In genomic region chr1:150877220-150877516, GRCh38 we compare ENCODE assay signal across 9 cellular contexts. TPM values are rescaled to one million over a fixed set of nuclear protein-coding genes. Genes with fewer than 3 reads are reported as not detected.
DNase-seq lines count a peak whose midpoint lies in the region; ATAC-seq, FAIRE-seq and TF ChIP-seq lines count a peak whose summit lies in the region.
"Had no signal": no experiment of that assay in that cellular context is flagged by ENCODE, and none has a peak within 500 bp of the region (broad histone marks: within the 10 kb centered on the region; RNA-seq: fewer than 3 reads in every experiment).

No MANE protein-coding gene starts in this region.

- intact Hi-C loops in activated CD8-positive, alpha-beta T cell treated with anti-CD3 and anti-CD28 coated beads for 36 hours (cut with micrococcal nuclease) = loop anchor here (5.0 kb wide), 1 partner anchor 45 kb away; no protein-coding TSS in a partner anchor

- peaks cover 4% of the 10 kb centered on the region for H3K36me3 Mint-ChIP-seq in activated T-cell treated with anti-CD3 and anti-CD28 coated beads, Interleukin-2, amount 50 U/mL, for 4 hours (ENCODE audit: insufficient read depth)
- peaks cover 22% of the 10 kb centered on the region for H3K36me3 Mint-ChIP-seq in activated CD8-positive, alpha-beta T cell treated with anti-CD3 and anti-CD28 coated beads for 36 hours (ENCODE audit: low read depth)

- peaks cover 26% of the 10 kb centered on the region for H3K4me1 Mint-ChIP-seq in activated T-cell treated with anti-CD3 and anti-CD28 coated beads, Interleukin-2, amount 50 U/mL, for 4 hours (ENCODE audit: low read depth)
- peaks cover 32% of the 10 kb centered on the region for H3K4me1 Mint-ChIP-seq in activated CD8-positive, alpha-beta T cell treated with anti-CD3 and anti-CD28 coated beads for 36 hours (ENCODE audit: low read depth)

- peak overlapping the region; percentile 87 for H3K27ac Mint-ChIP-seq in activated CD8-positive, alpha-beta T cell treated with anti-CD3 and anti-CD28 coated beads for 36 hours

- no peak for DNase-seq in activated T-cell treated with anti-CD3 and anti-CD28 coated beads, Interleukin-2, amount 50 U/mL, for 4 hours
- DNase-seq in activated T-cell treated with anti-CD3 and anti-CD28 coated beads, Interleukin-2, amount 50 U/mL, for 1 hour = no peak
- DNase-seq in activated CD8-positive, alpha-beta T cell treated with anti-CD3 and anti-CD28 coated beads for 36 hours = no peak
- DNase-seq in thoracic aorta (ENCODE audit: low spot score) = no peak
- no peak for DNase-seq in GM12891 (ENCODE audit: insufficient read length, low spot score)
- DNase-seq in DMS79 treated with DMSO at 0.1 percent for 48 hours (lab: John Stamatoyannopoulos, UW) = no peak
- no peak for DNase-seq in frontal cortex (ENCODE audit: low spot score in 2 of 2)

- POLR2A ChIA-PET in activated CD8-positive, alpha-beta T cell treated with anti-CD3 and anti-CD28 coated beads for 36 hours (lab: Charles Lee) = interaction anchor here (1.2 kb wide), 1 partner anchor 13 kb away, joined by 3 read pairs; no protein-coding TSS in a partner anchor

- no peaks in the 10 kb centered on the region for H3K27me3 Mint-ChIP-seq in activated T-cell treated with anti-CD3 and anti-CD28 coated beads, Interleukin-2, amount 50 U/mL, for 4 hours (ENCODE audit: low read depth)
- H3K27me3 Mint-ChIP-seq in activated CD8-positive, alpha-beta T cell treated with anti-CD3 and anti-CD28 coated beads for 36 hours = no peaks in the 10 kb centered on the region

- no peaks in the 10 kb centered on the region for H3K9me3 ChIP-seq in thoracic aorta

- TF ChIP-seq POLR2A in GM12891 (IDR thresholded peaks at IDR 0.05; ENCODE audit: low read depth, low read length) = no peak

- no peak for ATAC-seq in activated T-cell treated with anti-CD3 and anti-CD28 coated beads, Interleukin-2, amount 50 U/mL, for 4 hours
- no peak for ATAC-seq in activated CD8-positive, alpha-beta T cell treated with anti-CD3 and anti-CD28 coated beads for 36 hours
- no peak for ATAC-seq in thoracic aorta (ENCODE audit: insufficient number of reproducible peaks, low FRiP score, low read depth)

- H3K9me3 Mint-ChIP-seq in activated T-cell treated with anti-CD3 and anti-CD28 coated beads, Interleukin-2, amount 50 U/mL, for 4 hours = no peaks in the 10 kb centered on the region
- H3K9me3 Mint-ChIP-seq in activated CD8-positive, alpha-beta T cell treated with anti-CD3 and anti-CD28 coated beads for 36 hours = no peaks in the 10 kb centered on the region

- H3K27me3 ChIP-seq in layer of hippocampus (ENCODE audit: control insufficient read depth, insufficient read depth, low read length) (no peaks in the 10 kb centered on the region), thoracic aorta (replicated peaks; ENCODE audit: insufficient read depth) (no peaks in the 10 kb centered on the region)

- CTCF ChIA-PET in activated CD8-positive, alpha-beta T cell treated with anti-CD3 and anti-CD28 coated beads for 36 hours (lab: Charles Lee) = no interaction called here

- peak overlapping the region; percentile 92 for H3K4me3 Mint-ChIP-seq in activated T-cell treated with anti-CD3 and anti-CD28 coated beads, Interleukin-2, amount 50 U/mL, for 4 hours
- peak overlapping the region; percentile 87 for H3K4me3 Mint-ChIP-seq in activated CD8-positive, alpha-beta T cell treated with anti-CD3 and anti-CD28 coated beads for 36 hours

- no peak for FAIRE-seq in GM12891 (lab: Jason Lieb, UNC)
- no peak for FAIRE-seq in frontal cortex (lab: Jason Lieb, UNC)

- H3K4me3 ChIP-seq in thoracic aorta = peak overlapping the region; percentile 99

- peaks cover 15 to 19% of the 10 kb centered on the region in 2 donors for H3K4me1 ChIP-seq in thoracic aorta (ENCODE audit: control insufficient read depth in 1 of 2, low read depth in 2 of 2)

- no peak for TF ChIP-seq CTCF in activated CD8-positive, alpha-beta T cell treated with anti-CD3 and anti-CD28 coated beads for 36 hours (IDR thresholded peaks at IDR 0.05)
- no peak for TF ChIP-seq CTCF in thoracic aorta (IDR thresholded peaks at IDR 0.05)

- H3K36me3 ChIP-seq in thoracic aorta = no peaks in the 10 kb centered on the region

- peak overlapping the region; percentile 72 for H3K27ac ChIP-seq in layer of hippocampus (ENCODE audit: low read depth, low read length)
- peak overlapping the region; percentile 80 to 97 for H3K27ac ChIP-seq in thoracic aorta

TF ChIP-seq in GM12891, 5 proteins besides CTCF, POLR2A, EP300 and RAD21:
- TF ChIP-seq POU2F2 (IDR thresholded peaks at IDR 0.05; ENCODE audit: low read depth, low read length) (no peak), SPI1 (IDR thresholded peaks at IDR 0.05; ENCODE audit: low read depth, low read length) (no peak), POLR2AphosphoS5 (IDR thresholded peaks at IDR 0.05; ENCODE audit: low read depth, low read length) (no peak), PAX5 (IDR thresholded peaks at IDR 0.05; ENCODE audit: insufficient read depth, low read length, severe bottlenecking) (no peak), TAF1 (IDR thresholded peaks at IDR 0.05; ENCODE audit: low read depth, low read length) (no peak)

RNA-seq across cellular contexts. Expression of gene ARNT, which starts 0.8 kb away (rescaled TPM):
- 10 to 100 TPM; 20.1 to 24.6 (median 22.6) TPM for total RNA-seq in activated T-cell treated with anti-CD3 and anti-CD28 coated beads, Interleukin-2, amount 50 U/mL, for 4 hours
- total RNA-seq in activated CD8-positive, alpha-beta T cell treated with anti-CD3 and anti-CD28 coated beads for 36 hours = 10 to 100 TPM; 42.3 to 43.0 TPM
- total RNA-seq in thoracic aorta (10 to 100 TPM; 60.9 to 73.2 TPM), frontal cortex (14.7 TPM)
- polyA plus RNA-seq in GM12891 (2012; ENCODE audit: low read depth, missing spikeins) = 17.7 TPM

RNA-seq across cellular contexts. Expression of gene CTXND2, which starts 9.8 kb away (rescaled TPM):
- not detected for total RNA-seq in activated T-cell treated with anti-CD3 and anti-CD28 coated beads, Interleukin-2, amount 50 U/mL, for 4 hours
- total RNA-seq in activated CD8-positive, alpha-beta T cell treated with anti-CD3 and anti-CD28 coated beads for 36 hours = not detected
- total RNA-seq in thoracic aorta (not detected), frontal cortex (not detected)
- polyA plus RNA-seq in GM12891 (2012; ENCODE audit: low read depth, missing spikeins) = not detected
- total RNA-seq: urinary bladder had no signal
- polyA plus RNA-seq: urinary bladder had no signal

RNA-seq across cellular contexts. Expression of gene SETDB1, which starts 49.0 kb away (rescaled TPM):
- total RNA-seq in activated T-cell treated with anti-CD3 and anti-CD28 coated beads, Interleukin-2, amount 50 U/mL, for 4 hours = 10 to 100 TPM; 37.0 to 40.7 (median 40.7) TPM
- total RNA-seq in activated CD8-positive, alpha-beta T cell treated with anti-CD3 and anti-CD28 coated beads for 36 hours = 10 to 100 TPM; 45.1 to 52.3 TPM
- 10 to 100 TPM; 38.9 to 42.7 TPM for total RNA-seq in thoracic aorta
- polyA plus RNA-seq in GM12891 (2012; ENCODE audit: low read depth, missing spikeins) = 21.5 TPM
- total RNA-seq in frontal cortex = 62.8 TPM
